Comparison of ENCODE assay signal across 1 cellular context in genomic region chr19:8513687-8514504, GRCh38.
TF ChIP-seq lines count a peak whose summit lies in the region.

Gene ZNF414 (minus strand): TSS chr19:8514167. CDS start chr19:8514046, 121 bp downstream.

TF ChIP-seq in K562, 482 proteins besides CTCF, POLR2A, EP300 and RAD21 (continued from another document and continues in another):
- TF ChIP-seq, protein P1, sequence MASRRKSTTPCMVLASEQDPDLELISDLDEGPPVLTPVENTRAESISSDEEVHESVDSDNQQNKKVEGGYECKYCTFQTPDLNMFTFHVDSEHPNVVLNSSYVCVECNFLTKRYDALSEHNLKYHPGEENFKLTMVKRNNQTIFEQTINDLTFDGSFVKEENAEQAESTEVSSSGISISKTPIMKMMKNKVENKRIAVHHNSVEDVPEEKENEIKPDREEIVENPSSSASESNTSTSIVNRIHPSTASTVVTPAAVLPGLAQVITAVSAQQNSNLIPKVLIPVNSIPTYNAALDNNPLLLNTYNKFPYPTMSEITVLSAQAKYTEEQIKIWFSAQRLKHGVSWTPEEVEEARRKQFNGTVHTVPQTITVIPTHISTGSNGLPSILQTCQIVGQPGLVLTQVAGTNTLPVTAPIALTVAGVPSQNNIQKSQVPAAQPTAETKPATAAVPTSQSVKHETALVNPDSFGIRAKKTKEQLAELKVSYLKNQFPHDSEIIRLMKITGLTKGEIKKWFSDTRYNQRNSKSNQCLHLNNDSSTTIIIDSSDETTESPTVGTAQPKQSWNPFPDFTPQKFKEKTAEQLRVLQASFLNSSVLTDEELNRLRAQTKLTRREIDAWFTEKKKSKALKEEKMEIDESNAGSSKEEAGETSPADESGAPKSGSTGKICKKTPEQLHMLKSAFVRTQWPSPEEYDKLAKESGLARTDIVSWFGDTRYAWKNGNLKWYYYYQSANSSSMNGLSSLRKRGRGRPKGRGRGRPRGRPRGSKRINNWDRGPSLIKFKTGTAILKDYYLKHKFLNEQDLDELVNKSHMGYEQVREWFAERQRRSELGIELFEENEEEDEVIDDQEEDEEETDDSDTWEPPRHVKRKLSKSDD (conservative IDR thresholded peaks at IDR 0.05; ENCODE audit: low read length): 0 out of 2 replicates have a peak, but pooled peaks have one; percentile 38
- TF ChIP-seq ESRRA (IDR thresholded peaks at IDR 0.05; ENCODE audit: borderline replicate concordance, low read depth) (peak; percentile 73), FIP1L1 (IDR thresholded peaks at IDR 0.05; ENCODE audit: low read depth, low read length, poor library complexity, severe bottlenecking) (peak; percentile 71), GABPB1 (CRISPR knock-in tag; IDR thresholded peaks at IDR 0.05) (peak; percentile 89), UBTF (IDR thresholded peaks at IDR 0.05; ENCODE audit: borderline replicate concordance in 1 of 2, low read depth in 2 of 2, low read length in 2 of 2) (peak in 1 of 2 experiments; percentile 43; a peak in 1 of 4 replicates), GABPA (tag; conservative IDR thresholded peaks at IDR 0.05; ENCODE audit: low read depth) (peak; percentile 92), SMAD4 (CRISPR knock-in tag; conservative IDR thresholded peaks at IDR 0.05) (peak; percentile 18; the same call in 1 of the 2 replicates), TRIM24 (IDR thresholded peaks at IDR 0.05) (peak; percentile 33 to 65; a peak in 1 of 4 replicates), POLR2B (IDR thresholded peaks at IDR 0.05; ENCODE audit: low read depth, partially characterized antibody) (peak; percentile 88), MTA3 (IDR thresholded peaks at IDR 0.05; ENCODE audit: borderline replicate concordance) (peak; percentile 86; the same call in 1 of the 2 replicates), ADNP (tag; IDR thresholded peaks at IDR 0.05) (no peak), SIN3B (IDR thresholded peaks at IDR 0.05; ENCODE audit: low read depth) (peak; percentile 92), THRAP3 (IDR thresholded peaks at IDR 0.05; ENCODE audit: borderline replicate concordance) (no peak), ZBTB40 (IDR thresholded peaks at IDR 0.05) (peak; percentile 79), ZBTB40 (CRISPR knock-in tag; IDR thresholded peaks at IDR 0.05) (no peak), CREB3 (tag; conservative IDR thresholded peaks at IDR 0.05; ENCODE audit: low read depth) (0 out of 2 replicates have a peak, but pooled peaks have one; percentile 55), ILK (tag; IDR thresholded peaks at IDR 0.05; ENCODE audit: borderline replicate concordance, low read depth) (no peak), CEBPB (tag; IDR thresholded peaks at IDR 0.05) (peak; percentile 66), ATF1 (CRISPR knock-in tag; IDR thresholded peaks at IDR 0.05) (peak; percentile 54; the same call in 1 of the 2 replicates), ATF1 (tag; IDR thresholded peaks at IDR 0.05) (peak; percentile 93), NFIX (CRISPR knock-in tag; IDR thresholded peaks at IDR 0.05; ENCODE audit: low read depth) (no peak), PHF20 (IDR thresholded peaks at IDR 0.05; ENCODE audit: partially characterized antibody) (peak; percentile 87), RBBP5 (IDR thresholded peaks at IDR 0.05; ENCODE audit: borderline replicate concordance, insufficient read depth, low read length, poor library complexity, severe bottlenecking) (peak; percentile 94), ZFX (CRISPR knock-in tag; IDR thresholded peaks at IDR 0.05) (peak; percentile 81), KLF16 (IDR thresholded peaks at IDR 0.05) (no peak), ZEB2 (IDR thresholded peaks at IDR 0.05) (peak; percentile 59; the same call in 1 of the 2 replicates), KDM5B (IDR thresholded peaks at IDR 0.05; ENCODE audit: insufficient replicate concordance, low read depth, low read length) (peak; percentile 88), ZBTB11 (CRISPR knock-in tag; IDR thresholded peaks at IDR 0.05) (peak in 1 of 3 experiments; percentile 78; a peak in 2 of 6 replicates), TAF9B (IDR thresholded peaks at IDR 0.05; ENCODE audit: partially characterized antibody) (peak; percentile 74), FOXA1 (IDR thresholded peaks at IDR 0.05; ENCODE audit: borderline replicate concordance) (no peak), ZNF274 (IDR thresholded peaks at IDR 0.05; ENCODE audit: borderline replicate concordance, low read depth, low read length) (no peak), ZNF830 (CRISPR knock-in tag; IDR thresholded peaks at IDR 0.05) (no peak), MAFK (IDR thresholded peaks at IDR 0.05; ENCODE audit: low read length) (no peak), DPF2 (IDR thresholded peaks at IDR 0.05) (peak; percentile 82), REST (CRISPR knock-in tag; IDR thresholded peaks at IDR 0.05; ENCODE audit: low read depth) (no peak)
- TF ChIP-seq, protein P2, sequence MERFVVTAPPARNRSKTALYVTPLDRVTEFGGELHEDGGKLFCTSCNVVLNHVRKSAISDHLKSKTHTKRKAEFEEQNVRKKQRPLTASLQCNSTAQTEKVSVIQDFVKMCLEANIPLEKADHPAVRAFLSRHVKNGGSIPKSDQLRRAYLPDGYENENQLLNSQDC (CRISPR knock-in tag; IDR thresholded peaks at IDR 0.05): no peak
